22 cellular contexts compared by ENCODE assay signal in genomic region chr1:219039755-219040154, GRCh38.
DNase-seq lines count a peak whose midpoint lies in the region; ATAC-seq and TF ChIP-seq lines count a peak whose summit lies in the region.
"Had no signal": no experiment of that assay in that cellular context is flagged by ENCODE, and none has a peak within 500 bp of the region (broad histone marks: within the 10 kb centered on the region; RNA-seq: fewer than 3 reads in every experiment).

No MANE protein-coding gene starts in this region.

- no peak overlapping the region for H2BK120ac ChIP-seq in IMR-90 (ENCODE audit: low read depth, low read length)

- H3K36me3 ChIP-seq in IMR-90 (ENCODE audit: control insufficient read depth, insufficient read depth, low read length): no peaks in the 10 kb centered on the region

- H3K9me1 ChIP-seq in IMR-90 (ENCODE audit: insufficient read depth, low read length): no peaks in the 10 kb centered on the region

- no peak overlapping the region for H3K4me3 ChIP-seq in IMR-90 (ENCODE audit: insufficient read depth, low read depth, low read length)
- H3K4me3 ChIP-seq in choroid plexus epithelial cell (ENCODE audit: low read depth, low read length): no peak overlapping the region
- H3K4me3 ChIP-seq in coronary artery: no peak overlapping the region
- H3K4me3 ChIP-seq: PC-9 had no signal

- dilution Hi-C loops in IMR-90 (cut with HindIII; ENCODE audit: low sequenced_read_pairs, unreplicated experiment): no loop called here

- no peak overlapping the region for H2AFZ ChIP-seq in IMR-90 (replicated peaks; ENCODE audit: low read length, poor library complexity)
- H2AFZ ChIP-seq: PC-9 had no signal

- intact Hi-C loops in IMR-90 (cut with micrococcal nuclease): no loop called here
- intact Hi-C loops in sciatic nerve (cut with DNase I): no loop called here
- intact Hi-C loops in head of caudate nucleus (cut with DNase I): no loop called here

- DNase-seq in IMR-90 (peak; percentile 11), choroid plexus epithelial cell (ENCODE audit: low read depth) (peak; percentile 69), iris pigment epithelial cell (ENCODE audit: low read depth) (peak; percentile 65), sciatic nerve (ENCODE audit: low spot score) (no peak), head of caudate nucleus (no peak), coronary artery (ENCODE audit: low spot score) (no peak)
- DNase-seq: Calu3; CD8-positive, alpha-beta memory T cell; DMS153; Karpas-422; NCI-H1694 treated with DMSO at 0.1 percent for 48 hours; NCI-H2081 treated with DMSO at 0.1 percent for 48 hours; NCI-H2171 treated with DMSO at 0.1 percent for 48 hours; NCI-H446; NCI-H526; PC-9; RPMI8226; SHP77 had no signal

- no peak overlapping the region; the same call in 1 of the 2 replicates for H4K5ac ChIP-seq in IMR-90 (ENCODE audit: low read depth, low read length)

- BruUV-seq in IMR-90 (replicated peaks; lab: Mats Ljungman, UMichigan): no TSS peak

- no peak overlapping the region for H3K23ac ChIP-seq in IMR-90 (ENCODE audit: low read depth, low read length)

- TF ChIP-seq RAD21 in IMR-90 (IDR thresholded peaks at IDR 0.05; ENCODE audit: low read length): no peak

- H3K56ac ChIP-seq in IMR-90 (ENCODE audit: extremely low read depth, insufficient read depth, low read length): no peak overlapping the region

- H3K27me3 ChIP-seq in IMR-90 (ENCODE audit: control insufficient read depth, insufficient read depth, low read length): no peaks in the 10 kb centered on the region

- H2BK20ac ChIP-seq in IMR-90 (ENCODE audit: low read depth, low read length): no peak overlapping the region

- no peak overlapping the region for H3K18ac ChIP-seq in IMR-90 (ENCODE audit: low read depth, low read length)

- no peaks in the 10 kb centered on the region for H3K79me1 ChIP-seq in IMR-90 (ENCODE audit: low read depth in 1 of 2, low read length in 2 of 2)

- CTCF ChIA-PET in IMR-90 (lab: Yijun Ruan, JAX): no interaction called here

- no peak overlapping the region for H3K4me2 ChIP-seq in IMR-90 (ENCODE audit: low read depth, low read length)
- H3K4me2 ChIP-seq: PC-9 had no signal

- no CpG with 5 or more reads among the region's 1 CpG for WGBS in IMR-90 (ENCODE audit: extremely low coverage in 2 of 2, insufficient read length in 1 of 2), 2 experiments

- no peak overlapping the region for H4K8ac ChIP-seq in IMR-90 (ENCODE audit: low read depth in 2 of 2, low read length in 2 of 2)

- no peak overlapping the region; the same call in 1 of the 3 replicates for H2BK15ac ChIP-seq in IMR-90 (ENCODE audit: low read depth, low read length)

- H3K4ac ChIP-seq in IMR-90 (ENCODE audit: low read depth, low read length): no peak overlapping the region

- ATAC-seq in IMR-90 (ENCODE audit: low read depth): no peak
- peak; percentile 66 for ATAC-seq in sciatic nerve
- no peak for ATAC-seq in GM19023 (IDR thresholded peaks at IDR 0.05; ENCODE audit: unreplicated experiment)
- no peak for ATAC-seq in GM19324 (IDR thresholded peaks at IDR 0.05; ENCODE audit: low FRiP score, unreplicated experiment)
- ATAC-seq: HCT116 had no signal

- in situ Hi-C loops in IMR-90 (cut with MboI; ENCODE audit: low sequenced_read_pairs): no loop called here

- peaks cover 6% of the 10 kb centered on the region for H3K4me1 ChIP-seq in IMR-90 (ENCODE audit: control insufficient read depth, insufficient read depth, low read length)

- no peak overlapping the region for H3K27ac ChIP-seq in IMR-90 (ENCODE audit: insufficient read depth, low read length)
- H3K27ac ChIP-seq in coronary artery: no peak overlapping the region
- H3K27ac ChIP-seq: C4-2B, PC-9 had no signal

- no peak overlapping the region for H3K9ac ChIP-seq in IMR-90 (ENCODE audit: low read depth, low read length)

- no peak overlapping the region for H2BK5ac ChIP-seq in IMR-90 (ENCODE audit: low read depth, low read length, poor library complexity, severe bottlenecking)

- H2AK9ac ChIP-seq in IMR-90 (replicated peaks; ENCODE audit: low read depth, low read length, poor library complexity): no peak overlapping the region

- TF ChIP-seq POLR2A in IMR-90 (IDR thresholded peaks at IDR 0.05; ENCODE audit: low read depth, low read length): no peak

- no peak for TF ChIP-seq CTCF in IMR-90 (conservative IDR thresholded peaks at IDR 0.05; ENCODE audit: low read depth, low read length)
- TF ChIP-seq CTCF in choroid plexus epithelial cell (conservative IDR thresholded peaks at IDR 0.05; ENCODE audit: low read depth, low read length): no peak
- no peak for TF ChIP-seq CTCF in coronary artery (IDR thresholded peaks at IDR 0.05)

- H3K9me3 ChIP-seq in IMR-90 (ENCODE audit: control insufficient read depth, insufficient read depth, low read length): peaks cover 2% of the 10 kb centered on the region

- H2AK5ac ChIP-seq in IMR-90 (ENCODE audit: low read depth, low read length): no peak overlapping the region

- no peaks in the 10 kb centered on the region for H4K20me1 ChIP-seq in IMR-90 (ENCODE audit: insufficient read depth, low read length)

- POLR2A ChIA-PET in IMR-90 (lab: Charles Lee; ENCODE audit: unreplicated experiment): no interaction called here

- no peak overlapping the region for H3K14ac ChIP-seq in IMR-90 (replicated peaks; ENCODE audit: low read depth, low read length)

- peak overlapping the region; percentile 24; the same call in 1 of the 2 replicates for H4K91ac ChIP-seq in IMR-90 (ENCODE audit: insufficient read depth, low read depth, low read length)

TF ChIP-seq in IMR-90, 13 proteins besides CTCF, POLR2A, EP300 and RAD21:
- TF ChIP-seq MXI1 (IDR thresholded peaks at IDR 0.05; ENCODE audit: borderline replicate concordance, low read depth, low read length) (no peak), RFX5 (IDR thresholded peaks at IDR 0.05; ENCODE audit: low read depth, low read length) (no peak), MAZ (IDR thresholded peaks at IDR 0.05; ENCODE audit: borderline replicate concordance, low read depth, low read length) (no peak)
TF ChIP-seq in IMR-90: peak in this region for 0.

Comparison
In these comparisons a context has a peak if more than half of its experiments do, and no peak if none do; other contexts are left out.
1. DNase-seq: peak in IMR-90 (single experiment), choroid plexus epithelial cell (single experiment) and iris pigment epithelial cell (single experiment); none in sciatic nerve (single experiment), head of caudate nucleus (0 of 42) and coronary artery (single experiment).